1 cellular context compared by ENCODE assay signal in genomic region chr1:84700065-84700464, GRCh38.
A peak's percentile ranks its signal among the peaks of the same experiment; 100 is the strongest.
TF ChIP-seq lines count a peak whose summit lies in the region.

No MANE protein-coding gene starts in this region.

TF ChIP-seq in K562, 482 proteins besides CTCF, POLR2A, EP300 and RAD21:
- TF ChIP-seq USF1 (CRISPR knock-in tag; IDR thresholded peaks at IDR 0.05) (no peak), SPI1 (IDR thresholded peaks at IDR 0.05; ENCODE audit: borderline replicate concordance, low read depth, low read length) (peak; percentile 47; the same call in 1 of the 2 replicates)
TF ChIP-seq in K562: peak in this region for 1.
